33 cellular contexts compared by ENCODE assay signal in the genomic region with DNA sequence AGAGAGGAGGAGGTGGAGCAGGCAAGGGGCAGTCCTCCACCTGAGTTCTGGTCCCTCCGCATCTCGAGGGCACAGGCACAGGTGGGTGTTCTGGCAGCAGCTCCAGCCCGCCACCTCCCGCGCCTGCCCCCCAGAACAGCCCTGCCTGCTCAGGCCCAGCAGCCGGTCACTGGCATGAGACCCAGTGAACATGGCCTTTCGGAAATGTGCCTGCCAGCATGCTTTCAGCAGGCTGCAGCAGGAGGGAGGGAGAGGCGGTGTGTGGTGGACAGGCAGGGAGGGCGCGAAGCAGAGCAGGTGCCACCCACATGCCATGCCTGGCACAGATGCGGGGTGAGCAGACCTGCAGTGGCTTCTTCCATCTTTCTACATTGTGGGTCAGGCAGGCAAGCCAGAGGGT. TPM values are rescaled to one million over a fixed set of nuclear protein-coding genes. Genes with fewer than 3 reads are reported as not detected.
"Had no signal": no experiment of that assay in that cellular context is flagged by ENCODE, and none has a peak within 500 bp of the region (broad histone marks: within the 10 kb centered on the region; RNA-seq: fewer than 3 reads in every experiment).

No MANE protein-coding gene starts in this region.

- H3K4me1 ChIP-seq: adrenal gland, body of pancreas, esophagus muscularis mucosa, gastroesophageal sphincter had no signal

- DNase-seq: activated CD4-positive, alpha-beta memory T cell treated with anti-CD3 and anti-CD28 coated beads for 36 hours; activated CD4-positive, alpha-beta T cell treated with anti-CD3 and anti-CD28 coated beads for 48 hours; activated CD8-positive, alpha-beta memory T cell treated with anti-CD3 and anti-CD28 coated beads, Interleukin-2, amount 10 ng/mL, durations not matched to agents 7 days and 5 days; activated CD8-positive, alpha-beta memory T cell treated with anti-CD3 and anti-CD28 coated beads, Interleukin-2, amount 50 U/mL, for 4 hours; activated CD8-positive, alpha-beta T cell treated with anti-CD3 and anti-CD28 coated beads, Interleukin-2, amount 10 ng/mL, durations not matched to agents 7 days and 5 days; activated effector memory CD4-positive, alpha-beta T cell treated with anti-CD3 and anti-CD28 coated beads, Interleukin-2, amount 50 U/mL, for 16 hours; activated naive CD4-positive, alpha-beta T cell treated with anti-CD3 and anti-CD28 coated beads for 36 hours; activated naive CD8-positive, alpha-beta T cell treated with anti-CD3 and anti-CD28 coated beads for 36 hours; activated naive CD8-positive, alpha-beta T cell treated with anti-CD3 and anti-CD28 coated beads, Interleukin-2, amount 50 U/mL, for 24 hours; activated T-cell treated with anti-CD3 and anti-CD28 coated beads, Interleukin-2, amount 50 U/mL, for 1 hour; activated T-cell treated with anti-CD3 and anti-CD28 coated beads, Interleukin-2, amount 50 U/mL, for 48 hours; adrenal gland; amygdala; aorta; body of pancreas; effector memory CD4-positive, alpha-beta T cell; endodermal cell; foreskin melanocyte; T-helper 2 cell had no signal

- H3K36me3 Mint-ChIP-seq: activated CD4-positive, alpha-beta memory T cell treated with anti-CD3 and anti-CD28 coated beads for 36 hours; activated CD8-positive, alpha-beta memory T cell treated with anti-CD3 and anti-CD28 coated beads, Interleukin-2, amount 10 ng/mL, durations not matched to agents 7 days and 5 days; activated naive CD4-positive, alpha-beta T cell treated with anti-CD3 and anti-CD28 coated beads, Interleukin-2, amount 50 U/mL, for 24 hours; activated naive CD8-positive, alpha-beta T cell treated with anti-CD3 and anti-CD28 coated beads for 36 hours; WTC11 had no signal

- H3K27ac Mint-ChIP-seq: activated CD4-positive, alpha-beta memory T cell treated with anti-CD3 and anti-CD28 coated beads for 36 hours; activated CD8-positive, alpha-beta memory T cell treated with anti-CD3 and anti-CD28 coated beads, Interleukin-2, amount 10 ng/mL, durations not matched to agents 7 days and 5 days; activated CD8-positive, alpha-beta T cell treated with anti-CD3 and anti-CD28 coated beads, Interleukin-2, amount 10 ng/mL, durations not matched to agents 7 days and 5 days; activated naive CD4-positive, alpha-beta T cell treated with anti-CD3 and anti-CD28 coated beads for 36 hours; activated naive CD4-positive, alpha-beta T cell treated with anti-CD3 and anti-CD28 coated beads, Interleukin-2, amount 50 U/mL, for 24 hours; activated naive CD8-positive, alpha-beta T cell treated with anti-CD3 and anti-CD28 coated beads for 36 hours; activated naive CD8-positive, alpha-beta T cell treated with anti-CD3 and anti-CD28 coated beads, Interleukin-2, amount 50 U/mL, for 24 hours; activated T-helper 1 cell treated with anti-CD3 and anti-CD28 coated beads, Interleukin-12 subunit alpha, Interleukin-12 subunit beta, Interleukin-2, Interleukin-4 antibody, amounts not matched to agents 30 ng/mL and 10 ng/mL and 1 ng/mL, durations not matched to agents 14 hours and 24 hours and 36 hours; activated T-helper 2 cell treated with anti-CD3 and anti-CD28 coated beads, Interferon-gamma antibody, Interleukin-2, Interleukin-4, amounts not matched to agents 10 μg/mL and 5 μg/mL and 100 μg/mL, durations not matched to agents 14 hours and 24 hours and 36 hours; dendritic cell treated with granulocyte-macrophage colony-stimulating factor and Interleukin-4, amounts not matched to agents 40 ng/mL and 50 ng/mL, for 4 days; endodermal cell; WTC11 had no signal

- H3K4me3 ChIP-seq: adrenal gland, body of pancreas, coronary artery, dorsolateral prefrontal cortex, esophagus muscularis mucosa, gastroesophageal sphincter had no signal

- H3K36me3 ChIP-seq: adrenal gland, esophagus muscularis mucosa, gastroesophageal sphincter had no signal

- H3K4me1 Mint-ChIP-seq: activated CD8-positive, alpha-beta memory T cell treated with anti-CD3 and anti-CD28 coated beads, Interleukin-2, amount 10 ng/mL, durations not matched to agents 7 days and 5 days; activated naive CD4-positive, alpha-beta T cell treated with anti-CD3 and anti-CD28 coated beads, Interleukin-2, amount 50 U/mL, for 24 hours; activated naive CD8-positive, alpha-beta T cell treated with anti-CD3 and anti-CD28 coated beads for 36 hours; activated naive CD8-positive, alpha-beta T cell treated with anti-CD3 and anti-CD28 coated beads, Interleukin-2, amount 50 U/mL, for 24 hours; endodermal cell had no signal

- H3K4me3 Mint-ChIP-seq: activated CD4-positive, alpha-beta memory T cell treated with anti-CD3 and anti-CD28 coated beads for 36 hours; activated CD8-positive, alpha-beta memory T cell treated with anti-CD3 and anti-CD28 coated beads, Interleukin-2, amount 10 ng/mL, durations not matched to agents 7 days and 5 days; activated CD8-positive, alpha-beta T cell treated with anti-CD3 and anti-CD28 coated beads, Interleukin-2, amount 10 ng/mL, durations not matched to agents 7 days and 5 days; activated naive CD4-positive, alpha-beta T cell treated with anti-CD3 and anti-CD28 coated beads for 36 hours; activated naive CD4-positive, alpha-beta T cell treated with anti-CD3 and anti-CD28 coated beads, Interleukin-2, amount 50 U/mL, for 24 hours; activated naive CD8-positive, alpha-beta T cell treated with anti-CD3 and anti-CD28 coated beads for 36 hours; activated naive CD8-positive, alpha-beta T cell treated with anti-CD3 and anti-CD28 coated beads, Interleukin-2, amount 50 U/mL, for 24 hours; activated T-helper 1 cell treated with anti-CD3 and anti-CD28 coated beads, Interleukin-12 subunit alpha, Interleukin-12 subunit beta, Interleukin-2, Interleukin-4 antibody, amounts not matched to agents 30 ng/mL and 10 ng/mL and 1 ng/mL, durations not matched to agents 14 hours and 24 hours and 36 hours; dendritic cell treated with granulocyte-macrophage colony-stimulating factor and Interleukin-4, amounts not matched to agents 40 ng/mL and 50 ng/mL, for 4 days; endodermal cell; WTC11 had no signal

- ATAC-seq: activated CD8-positive, alpha-beta memory T cell treated with anti-CD3 and anti-CD28 coated beads, Interleukin-2, amount 10 ng/mL, durations not matched to agents 7 days and 5 days; activated CD8-positive, alpha-beta T cell treated with anti-CD3 and anti-CD28 coated beads, Interleukin-2, amount 10 ng/mL, durations not matched to agents 7 days and 5 days; activated naive CD8-positive, alpha-beta T cell treated with anti-CD3 and anti-CD28 coated beads, Interleukin-2, amount 50 U/mL, for 24 hours; body of pancreas; gastroesophageal sphincter; WTC11 had no signal

- H3K9me3 ChIP-seq: adrenal gland, body of pancreas, esophagus muscularis mucosa, gastroesophageal sphincter had no signal

- H3K27ac ChIP-seq: adrenal gland, body of pancreas, coronary artery, esophagus muscularis mucosa, gastroesophageal sphincter, VCaP had no signal

- H3K9me3 Mint-ChIP-seq: activated CD4-positive, alpha-beta memory T cell treated with anti-CD3 and anti-CD28 coated beads for 36 hours; activated naive CD4-positive, alpha-beta T cell treated with anti-CD3 and anti-CD28 coated beads for 36 hours; activated naive CD4-positive, alpha-beta T cell treated with anti-CD3 and anti-CD28 coated beads, Interleukin-2, amount 50 U/mL, for 24 hours; activated naive CD8-positive, alpha-beta T cell treated with anti-CD3 and anti-CD28 coated beads for 36 hours; activated naive CD8-positive, alpha-beta T cell treated with anti-CD3 and anti-CD28 coated beads, Interleukin-2, amount 50 U/mL, for 24 hours; activated T-helper 1 cell treated with anti-CD3 and anti-CD28 coated beads, Interleukin-12 subunit alpha, Interleukin-12 subunit beta, Interleukin-2, Interleukin-4 antibody, amounts not matched to agents 30 ng/mL and 10 ng/mL and 1 ng/mL, durations not matched to agents 14 hours and 24 hours and 36 hours; activated T-helper 2 cell treated with anti-CD3 and anti-CD28 coated beads, Interferon-gamma antibody, Interleukin-2, Interleukin-4, amounts not matched to agents 10 μg/mL and 5 μg/mL and 100 μg/mL, durations not matched to agents 14 hours and 24 hours and 36 hours; dendritic cell treated with granulocyte-macrophage colony-stimulating factor and Interleukin-4, amounts not matched to agents 40 ng/mL and 50 ng/mL, for 4 days; endodermal cell; WTC11 had no signal

- H3K27me3 ChIP-seq: body of pancreas had no signal

RNA-seq across cellular contexts. Expression of a gene that starts 3.4 kb away (rescaled TPM):
- total RNA-seq: activated CD4-positive, alpha-beta memory T cell treated with anti-CD3 and anti-CD28 coated beads for 36 hours; activated CD8-positive, alpha-beta memory T cell treated with anti-CD3 and anti-CD28 coated beads for 36 hours; activated CD8-positive, alpha-beta memory T cell treated with anti-CD3 and anti-CD28 coated beads, Interleukin-2, amount 10 ng/mL, durations not matched to agents 7 days and 5 days; activated CD8-positive, alpha-beta T cell treated with anti-CD3 and anti-CD28 coated beads, Interleukin-2, amount 10 ng/mL, durations not matched to agents 7 days and 5 days; activated naive CD4-positive, alpha-beta T cell treated with anti-CD3 and anti-CD28 coated beads for 36 hours; activated naive CD8-positive, alpha-beta T cell treated with anti-CD3 and anti-CD28 coated beads for 36 hours; activated T-helper 1 cell treated with anti-CD3 and anti-CD28 coated beads, Interleukin-12 subunit alpha, Interleukin-12 subunit beta, Interleukin-2, Interleukin-4 antibody, amounts not matched to agents 30 ng/mL and 10 ng/mL and 1 ng/mL, durations not matched to agents 14 hours and 24 hours and 36 hours; activated T-helper 2 cell treated with anti-CD3 and anti-CD28 coated beads, Interferon-gamma antibody, Interleukin-2, Interleukin-4, amounts not matched to agents 10 μg/mL and 5 μg/mL and 100 μg/mL, durations not matched to agents 14 hours and 24 hours and 36 hours; adrenal gland; aorta; body of pancreas; endodermal cell; epithelial cell of proximal tubule; esophagus muscularis mucosa; gastroesophageal sphincter; glomerular endothelial cell; T-helper 1 cell treated with Interleukin-12 subunit alpha and Interleukin-12 subunit beta and Interleukin-4 antibody, amounts not matched to agents 30 ng/mL and 1 ng/mL, for 36 hours; WTC11 had no signal
- polyA plus RNA-seq: adrenal gland, aorta had no signal

RNA-seq across cellular contexts. Expression of a gene that starts 26.4 kb away (rescaled TPM):
- total RNA-seq: activated CD4-positive, alpha-beta memory T cell treated with anti-CD3 and anti-CD28 coated beads for 36 hours; activated CD8-positive, alpha-beta memory T cell treated with anti-CD3 and anti-CD28 coated beads for 36 hours; activated CD8-positive, alpha-beta memory T cell treated with anti-CD3 and anti-CD28 coated beads, Interleukin-2, amount 10 ng/mL, durations not matched to agents 7 days and 5 days; activated CD8-positive, alpha-beta T cell treated with anti-CD3 and anti-CD28 coated beads, Interleukin-2, amount 10 ng/mL, durations not matched to agents 7 days and 5 days; activated naive CD4-positive, alpha-beta T cell treated with anti-CD3 and anti-CD28 coated beads for 36 hours; activated naive CD8-positive, alpha-beta T cell treated with anti-CD3 and anti-CD28 coated beads for 36 hours; activated T-helper 1 cell treated with anti-CD3 and anti-CD28 coated beads, Interleukin-12 subunit alpha, Interleukin-12 subunit beta, Interleukin-2, Interleukin-4 antibody, amounts not matched to agents 30 ng/mL and 10 ng/mL and 1 ng/mL, durations not matched to agents 14 hours and 24 hours and 36 hours; activated T-helper 2 cell treated with anti-CD3 and anti-CD28 coated beads, Interferon-gamma antibody, Interleukin-2, Interleukin-4, amounts not matched to agents 10 μg/mL and 5 μg/mL and 100 μg/mL, durations not matched to agents 14 hours and 24 hours and 36 hours; adrenal gland; aorta; body of pancreas; dorsolateral prefrontal cortex; endodermal cell; epithelial cell of proximal tubule; esophagus muscularis mucosa; gastroesophageal sphincter; glomerular endothelial cell; T-helper 1 cell treated with Interleukin-12 subunit alpha and Interleukin-12 subunit beta and Interleukin-4 antibody, amounts not matched to agents 30 ng/mL and 1 ng/mL, for 36 hours; WTC11 had no signal
- polyA plus RNA-seq: aorta had no signal
